Comparison of ENCODE assay signal across 20 cellular contexts in genomic region chr5:32598997-32599549, GRCh38. TPM values are rescaled to one million over a fixed set of nuclear protein-coding genes. Genes with fewer than 3 reads are reported as not detected.
A peak's percentile ranks its signal among the peaks of the same experiment; 100 is the strongest.
DNase-seq lines count a peak whose midpoint lies in the region; FAIRE-seq and TF ChIP-seq lines count a peak whose summit lies in the region.
"Had no signal": no experiment of that assay in that cellular context is flagged by ENCODE, and none has a peak within 500 bp of the region (broad histone marks: within the 10 kb centered on the region; RNA-seq: fewer than 3 reads in every experiment).

No MANE protein-coding gene starts in this region.

- H3K9ac ChIP-seq in endothelial cell of umbilical vein (replicated peaks; ENCODE audit: extremely low read depth, insufficient read depth, low read length) = no peak overlapping the region
- no peak overlapping the region for H3K9ac ChIP-seq in rectal smooth muscle tissue (ENCODE audit: low read length)

- peaks cover 45 to 78% (median 55%) of the 10 kb centered on the region in 4 donors for H3K4me1 Mint-ChIP-seq in CD4-positive, alpha-beta memory T cell
- no peaks in the 10 kb centered on the region for H3K4me1 Mint-ChIP-seq in mesothelial cell of epicardium

- no peaks in the 10 kb centered on the region for H3K9me1 ChIP-seq in endothelial cell of umbilical vein (replicated peaks; ENCODE audit: control insufficient read depth, extremely low read depth, insufficient read depth, low read length)

- H3K4me3 Mint-ChIP-seq in CD4-positive, alpha-beta memory T cell = no peak overlapping the region
- H3K4me3 Mint-ChIP-seq in mesothelial cell of epicardium = no peak overlapping the region
- H3K4me3 Mint-ChIP-seq: B cell had no signal

- no peak for TF ChIP-seq POLR2A in H54 (IDR thresholded peaks at IDR 0.05; ENCODE audit: low read depth, low read length)
- no peak for TF ChIP-seq POLR2A in endothelial cell of umbilical vein (IDR thresholded peaks at IDR 0.05; ENCODE audit: low read depth, low read length)

- no peaks in the 10 kb centered on the region for H3K27me3 ChIP-seq in CD4-positive, alpha-beta memory T cell (ENCODE audit: insufficient read depth, low read length)
- H3K27me3 ChIP-seq in endothelial cell of umbilical vein (ENCODE audit: control insufficient read depth in 2 of 2, insufficient read depth in 2 of 2, low read length in 2 of 2) = no peaks in the 10 kb centered on the region
- no peaks in the 10 kb centered on the region for H3K27me3 ChIP-seq in rectal smooth muscle tissue (ENCODE audit: control insufficient read depth, insufficient read depth, low read length)
- no peaks in the 10 kb centered on the region for H3K27me3 ChIP-seq in HAP-1 (ENCODE audit: low read depth)
- H3K27me3 ChIP-seq: colonic mucosa, pancreas, tibial nerve had no signal

- H3K27me3 Mint-ChIP-seq in CD4-positive, alpha-beta memory T cell = no peaks in the 10 kb centered on the region
- no peaks in the 10 kb centered on the region for H3K27me3 Mint-ChIP-seq in mesothelial cell of epicardium (ENCODE audit: low read depth)
- H3K27me3 Mint-ChIP-seq: B cell had no signal

- CTCF ChIA-PET in CD4-positive, alpha-beta memory T cell (lab: Charles Lee; ENCODE audit: partially characterized antibody) = interaction anchor here (1.4 kb wide), 1 partner anchor 9 kb away, joined by 10 read pairs; no protein-coding TSS in a partner anchor
- CTCF ChIA-PET in endothelial cell of umbilical vein (lab: Charles Lee) = interaction anchor here (2.1 to 2.2 kb wide), 2 partner anchors 9 to 110 kb away, joined by 10 to 20 read pairs; no protein-coding TSS in a partner anchor

- H3K79me2 ChIP-seq in endothelial cell of umbilical vein (ENCODE audit: control insufficient read depth, insufficient read depth, low read length) = peaks cover 39% of the 10 kb centered on the region

- no peaks in the 10 kb centered on the region for H3K9me3 ChIP-seq in CD4-positive, alpha-beta memory T cell (ENCODE audit: control insufficient read depth in 1 of 2, low read length in 2 of 2)
- H3K9me3 ChIP-seq in endothelial cell of umbilical vein (replicated peaks; ENCODE audit: control insufficient read depth, insufficient read depth, low read length) (no peaks in the 10 kb centered on the region), HAP-1 (no peaks in the 10 kb centered on the region)
- H3K9me3 ChIP-seq: colonic mucosa, pancreas, tibial nerve had no signal

- no peak overlapping the region for H2AFZ ChIP-seq in endothelial cell of umbilical vein (ENCODE audit: low read depth, low read length)

- dilution Hi-C loops in endothelial cell of umbilical vein (cut with MboI; ENCODE audit: extremely low pct_ligation_motif_present, low sequenced_read_pairs) = no loop called here

- peaks cover 57% of the 10 kb centered on the region for H3K36me3 ChIP-seq in CD4-positive, alpha-beta memory T cell (ENCODE audit: insufficient read depth, low read length)
- H3K36me3 ChIP-seq in endothelial cell of umbilical vein (ENCODE audit: control insufficient read depth in 2 of 2, extremely low read depth in 1 of 2, insufficient read depth in 2 of 2, low read length in 2 of 2) = peaks cover 4 to 6% of the 10 kb centered on the region in 2 experiments
- H3K36me3 ChIP-seq in rectal smooth muscle tissue (ENCODE audit: control insufficient read depth, insufficient read depth, low read length) = peaks cover 9% of the 10 kb centered on the region
- H3K36me3 ChIP-seq in HAP-1 (replicated peaks) = peaks cover 74% of the 10 kb centered on the region

- H3K4me3 ChIP-seq in CD4-positive, alpha-beta memory T cell (ENCODE audit: low read length in 2 of 2) = no peak overlapping the region
- H3K4me3 ChIP-seq in endothelial cell of umbilical vein (replicated peaks in 1 of 3; ENCODE audit: insufficient read depth in 1 of 3, low read depth in 1 of 3, low read length in 3 of 3) (no peak overlapping the region), rectal smooth muscle tissue (ENCODE audit: low read length) (no peak overlapping the region), HAP-1 (no peak overlapping the region)
- H3K4me3 ChIP-seq: colonic mucosa, pancreas, tibial nerve had no signal

- H4K20me1 ChIP-seq in endothelial cell of umbilical vein (replicated peaks; ENCODE audit: control insufficient read depth, extremely low read depth, insufficient read depth, low read length) = no peaks in the 10 kb centered on the region

- no peak for DNase-seq in CD4-positive, alpha-beta memory T cell
- DNase-seq in H54 (ENCODE audit: insufficient read length, low spot score) (no peak), endothelial cell of umbilical vein (ENCODE audit: low read depth, low spot score) (no peak), NCI-H2227 treated with DMSO at 0.1 percent for 48 hours (lab: John Stamatoyannopoulos, UW) (no peak), mesothelial cell of epicardium (ENCODE audit: low spot score in 2 of 2, unreplicated experiment in 2 of 2) (no peak), HAP-1 (ENCODE audit: low spot score in 2 of 2) (no peak)
- DNase-seq: activated effector memory CD4-positive, alpha-beta T cell treated with anti-CD3 and anti-CD28 coated beads, Interleukin-2, amount 50 U/mL, for 16 hours; colonic mucosa; HCEC 1CT; NCI-H1417 treated with DMSO at 0.1 percent for 48 hours; pancreas; small intestine; stimulated activated CD4-positive, alpha-beta T cell treated with anti-CD3 and anti-CD28 coated beads, Interleukin-4, amount 100 ng/mL, for 24 hours; stimulated activated CD8-positive, alpha-beta memory T cell treated with anti-CD3 and anti-CD28 coated beads, Interleukin-4, amount 100 ng/mL, for 48 hours; SW 1271 had no signal

- no peak overlapping the region for H3K27ac ChIP-seq in CD4-positive, alpha-beta memory T cell (ENCODE audit: low read depth, low read length)
- H3K27ac ChIP-seq in endothelial cell of umbilical vein (ENCODE audit: insufficient read depth, low read depth, low read length) (peak overlapping the region; percentile 13), rectal smooth muscle tissue (ENCODE audit: low read depth, low read length) (peak overlapping the region; percentile 22)
- H3K27ac ChIP-seq: colonic mucosa, pancreas had no signal

- no peaks in the 10 kb centered on the region for H3K9me3 Mint-ChIP-seq in CD4-positive, alpha-beta memory T cell
- H3K9me3 Mint-ChIP-seq in mesothelial cell of epicardium = no peaks in the 10 kb centered on the region

- in situ Hi-C loops in HAP-1 (cut with MboI; ENCODE audit: low sequenced_read_pairs) = no loop called here

- TF ChIP-seq CTCF in endothelial cell of umbilical vein (IDR thresholded peaks at IDR 0.05; ENCODE audit: extremely low read depth in 1 of 2, insufficient read depth in 1 of 2, low read depth in 1 of 2, low read length in 2 of 2) (no peak), mesothelial cell of epicardium (IDR thresholded peaks at IDR 0.05; ENCODE audit: unreplicated experiment) (no peak)

- peaks cover 49% of the 10 kb centered on the region for H3K4me1 ChIP-seq in CD4-positive, alpha-beta memory T cell (ENCODE audit: insufficient read depth, low read length)
- H3K4me1 ChIP-seq in endothelial cell of umbilical vein (ENCODE audit: control insufficient read depth, extremely low read depth, insufficient read depth, low read length) (peaks cover 49% of the 10 kb centered on the region), rectal smooth muscle tissue (ENCODE audit: control insufficient read depth, insufficient read depth, low read length) (peaks cover 12% of the 10 kb centered on the region), HAP-1 (no peaks in the 10 kb centered on the region)
- H3K4me1 ChIP-seq: colonic mucosa, pancreas had no signal

- POLR2A ChIA-PET in CD4-positive, alpha-beta memory T cell (lab: Charles Lee; ENCODE audit: partially characterized antibody) = interaction anchor here (0.6 to 0.9 kb wide), 2 partner anchors 12 to 15 kb away, joined by 3 read pairs; no protein-coding TSS in a partner anchor
- POLR2A ChIA-PET in endothelial cell of umbilical vein (lab: Charles Lee) = interaction anchor here (1.4 kb wide), 1 partner anchor 14 kb away, joined by 5 read pairs; the partner anchor contains the start of gene SUB1

- no TSS peak for BruUV-seq in endothelial cell of umbilical vein (replicated peaks; lab: Mats Ljungman, UMichigan)

- intact Hi-C loops in CD4-positive, alpha-beta memory T cell (cut with micrococcal nuclease) = no loop called here
- intact Hi-C loops in endothelial cell of umbilical vein (cut with micrococcal nuclease) = loop anchor here (5.0 kb wide), 2 partner anchors 773 to 843 kb away; partner anchors contain the start of gene TARS1

- H3K36me3 Mint-ChIP-seq in CD4-positive, alpha-beta memory T cell = peaks cover 68 to 83% of the 10 kb centered on the region in 2 donors
- peaks cover 44% of the 10 kb centered on the region for H3K36me3 Mint-ChIP-seq in mesothelial cell of epicardium

- no peak overlapping the region for H3K4me2 ChIP-seq in endothelial cell of umbilical vein (ENCODE audit: insufficient read depth, low read length)

- FAIRE-seq in H54 (lab: Jason Lieb, UNC) (peak; percentile 81), endothelial cell of umbilical vein (lab: Jason Lieb, UNC) (no peak)
- FAIRE-seq: D721Med, frontal cortex, pancreas, small intestine had no signal

- H3K27ac Mint-ChIP-seq in CD4-positive, alpha-beta memory T cell = peak overlapping the region in 4 of 7 donors; percentile 2 to 74 (median 41)
- H3K27ac Mint-ChIP-seq in mesothelial cell of epicardium = no peak overlapping the region
- H3K27ac Mint-ChIP-seq: B cell had no signal

TF ChIP-seq in endothelial cell of umbilical vein, 7 proteins besides CTCF, POLR2A, EP300 and RAD21 (continues in another document):
- TF ChIP-seq JUN (IDR thresholded peaks at IDR 0.05; ENCODE audit: borderline replicate concordance, insufficient read depth, insufficient read length, low read depth) (no peak), FOS (IDR thresholded peaks at IDR 0.05; ENCODE audit: borderline replicate concordance, insufficient read depth, low read length) (no peak), MAX (IDR thresholded peaks at IDR 0.05; ENCODE audit: insufficient read depth, insufficient read length) (no peak), GATA2 (IDR thresholded peaks at IDR 0.05; ENCODE audit: insufficient read depth, insufficient read length, low read depth, low read length) (no peak)

RNA-seq across cellular contexts. Expression of gene SUB1, which starts 13.7 kb away (rescaled TPM):
- total RNA-seq in CD4-positive, alpha-beta memory T cell = 100 to 1,000 TPM; 204 to 214 TPM
- polyA plus RNA-seq in CD4-positive, alpha-beta memory T cell = 100 to 1,000 TPM; 500 to 578 TPM
- total RNA-seq in endothelial cell of umbilical vein (246 and 252 TPM in 2 replicates), mesothelial cell of epicardium (199 TPM in 3 replicates)
- 43.1 and 60.1 TPM in 2 replicates for polyA plus RNA-seq in endothelial cell of umbilical vein
- 83.0 and 115 TPM in 2 replicates for polyA plus RNA-seq in endothelial cell of umbilical vein (2011; cell fraction: cytosol; rRNA removed)
- 50.0 and 102 TPM in 2 replicates for polyA plus RNA-seq in endothelial cell of umbilical vein (2011; cell fraction: nucleus; rRNA removed)
- 175 and 257 TPM in 2 replicates for polyA plus RNA-seq in endothelial cell of umbilical vein (2012)
- 22.6 and 35.1 TPM in 2 replicates for polyA minus RNA-seq in endothelial cell of umbilical vein
- polyA minus RNA-seq in endothelial cell of umbilical vein (2011; cell fraction: cytosol; rRNA and poly(A)+ RNA removed) = 34.0 TPM
- 97.5 and 126 TPM in 2 replicates for polyA minus RNA-seq in endothelial cell of umbilical vein (2011; cell fraction: nucleus; rRNA and poly(A)+ RNA removed)
